24 cellular contexts compared by ENCODE assay signal in the genomic region with DNA sequence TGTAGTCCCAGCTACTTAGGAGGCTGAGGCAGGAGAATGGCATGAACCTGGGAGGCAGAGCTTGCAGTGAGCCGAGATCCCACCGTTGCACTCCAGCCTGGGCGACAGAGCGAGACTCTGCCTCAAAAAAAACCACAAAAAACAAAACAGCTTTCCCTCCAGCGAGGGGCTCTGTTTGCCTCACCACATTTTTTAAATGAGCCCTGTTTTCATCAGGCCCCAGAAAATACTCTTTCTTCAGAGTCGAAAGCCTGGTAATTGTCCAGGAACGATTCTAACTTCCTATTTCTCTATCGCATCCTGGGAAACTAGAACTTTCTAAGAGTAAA. TPM values are rescaled to one million over a fixed set of nuclear protein-coding genes. Genes with fewer than 3 reads are reported as not detected.
DNase-seq lines count a peak whose midpoint lies in the region; ATAC-seq and TF ChIP-seq lines count a peak whose summit lies in the region.
"Had no signal": no experiment of that assay in that cellular context is flagged by ENCODE, and none has a peak within 500 bp of the region (broad histone marks: within the 10 kb centered on the region; RNA-seq: fewer than 3 reads in every experiment).

No MANE protein-coding gene starts in this region.

- peaks cover 0 to 16% (median 11%) of the 10 kb centered on the region in 4 donors for H3K4me1 Mint-ChIP-seq in naive thymus-derived CD8-positive, alpha-beta T cell

- peaks cover 40% of the 10 kb centered on the region for H3K36me3 ChIP-seq in BLaER1
- peaks cover 38% of the 10 kb centered on the region for H3K36me3 ChIP-seq in OCI-LY1 (ENCODE audit: insufficient read depth, low read length)

- H3K9me3 ChIP-seq in BLaER1 (no peaks in the 10 kb centered on the region), OCI-LY1 (ENCODE audit: low read length) (no peaks in the 10 kb centered on the region)
- H3K9me3 ChIP-seq: BE2C, MG63, SJSA1 had no signal

- H3K4me1 ChIP-seq in BLaER1 = peaks cover 92% of the 10 kb centered on the region
- H3K4me1 ChIP-seq in OCI-LY1 (ENCODE audit: insufficient read depth, low read length, severe bottlenecking) = peaks cover 40% of the 10 kb centered on the region
- H3K4me1 ChIP-seq: BE2C, SJSA1 had no signal

- peak in 1 of 2 donors; percentile 27 for ATAC-seq in naive thymus-derived CD8-positive, alpha-beta T cell
- ATAC-seq in GM21526 (IDR thresholded peaks at IDR 0.05; ENCODE audit: low FRiP score, unreplicated experiment) = no peak
- ATAC-seq: T-cell had no signal

- H3K27me3 ChIP-seq in BLaER1 (no peaks in the 10 kb centered on the region), OCI-LY1 (ENCODE audit: insufficient read depth, low read length) (no peaks in the 10 kb centered on the region)
- H3K27me3 ChIP-seq: BE2C, MG63, SJSA1 had no signal

- no peaks in the 10 kb centered on the region for H3K9me2 ChIP-seq in OCI-LY1 (ENCODE audit: low read depth, low read length)

- TF ChIP-seq CTCF in OCI-LY1 (IDR thresholded peaks at IDR 0.05; ENCODE audit: low read length) = no peak

- H3K27ac Mint-ChIP-seq in naive thymus-derived CD8-positive, alpha-beta T cell = peak overlapping the region in 6 of 10 donors; percentile 27 to 76 (median 70)
- H3K27ac Mint-ChIP-seq: T-cell had no signal

- peak overlapping the region in 2 of 10 donors; percentile 19 to 47 for H3K4me3 Mint-ChIP-seq in naive thymus-derived CD8-positive, alpha-beta T cell
- H3K4me3 Mint-ChIP-seq: CD4-positive, CD25-positive, alpha-beta regulatory T cell; T-cell had no signal

- POLR2A ChIA-PET in naive thymus-derived CD8-positive, alpha-beta T cell (lab: Charles Lee) = no interaction called here

- H2AFZ ChIP-seq in OCI-LY1 (ENCODE audit: low read length) = no peak overlapping the region
- H2AFZ ChIP-seq: PC-9 had no signal

- peak overlapping the region; percentile 36; the same call in 1 of the 2 replicates for H3K9ac ChIP-seq in BLaER1
- no peak overlapping the region; the same call in 1 of the 2 replicates for H3K9ac ChIP-seq in OCI-LY1 (ENCODE audit: low read length)

- no peaks in the 10 kb centered on the region for H3F3A ChIP-seq in OCI-LY1 (ENCODE audit: insufficient read depth, low read length)

- DNase-seq in Jurkat, Clone E6-1 (ENCODE audit: low read depth, low spot score) = peak; percentile 78
- DNase-seq in naive thymus-derived CD8-positive, alpha-beta T cell = no peak
- no peak for DNase-seq in T1000 (lab: John Stamatoyannopoulos, UW)
- DNase-seq in stimulated activated naive CD4-positive, alpha-beta T cell treated with Interleukin-2 at 50 U/mL for 16 hours (lab: John Stamatoyannopoulos, UW) = no peak
- DNase-seq: 8988T; ACHN; BE2C; CD4-positive, CD25-positive, alpha-beta regulatory T cell; GF-D8; MG63; NCI-H2081 treated with DMSO at 0.1 percent for 48 hours; NCI-H2171 treated with DMSO at 0.1 percent for 48 hours; NCI-H524; NCI-H748 treated with DMSO at 0.1 percent for 48 hours; T-cell had no signal

- peak overlapping the region; percentile 78 for H3K4me2 ChIP-seq in BLaER1
- H3K4me2 ChIP-seq in OCI-LY1 (ENCODE audit: low read length) = peak overlapping the region; percentile 37; the same call in 1 of the 2 replicates
- H3K4me2 ChIP-seq: PC-9 had no signal

- H3K36me3 Mint-ChIP-seq in naive thymus-derived CD8-positive, alpha-beta T cell = peaks cover 0 to 53% (median 18%) of the 10 kb centered on the region in 3 donors

- H3K4me3 ChIP-seq in BLaER1 = no peak overlapping the region
- peak overlapping the region; percentile 42 for H3K4me3 ChIP-seq in Jurkat, Clone E6-1 (ENCODE audit: low read length)
- H3K4me3 ChIP-seq in OCI-LY1 (ENCODE audit: low read depth, low read length, poor library complexity, severe bottlenecking) = no peak overlapping the region
- H3K4me3 ChIP-seq: MG63, PC-9, SJSA1 had no signal

- H4K20me1 ChIP-seq in BLaER1 (peaks cover 63% of the 10 kb centered on the region), OCI-LY1 (ENCODE audit: insufficient read depth, low read length) (no peaks in the 10 kb centered on the region)

- H3K27me3 Mint-ChIP-seq in naive thymus-derived CD8-positive, alpha-beta T cell = no peaks in the 10 kb centered on the region
- H3K27me3 Mint-ChIP-seq: CD4-positive, CD25-positive, alpha-beta regulatory T cell; T-cell had no signal

- no peaks in the 10 kb centered on the region for H3K9me3 Mint-ChIP-seq in naive thymus-derived CD8-positive, alpha-beta T cell
- H3K9me3 Mint-ChIP-seq: CD4-positive, CD25-positive, alpha-beta regulatory T cell; T-cell had no signal

- H3K27ac ChIP-seq in BLaER1 (peak overlapping the region; percentile 42; the same call in 1 of the 2 replicates), OCI-LY1 (ENCODE audit: low read depth, low read length, poor library complexity, severe bottlenecking) (peak overlapping the region; percentile 54)
- H3K27ac ChIP-seq: PC-9, SJSA1 had no signal

- H3K79me2 ChIP-seq in OCI-LY1 (ENCODE audit: insufficient read depth, low read length) = no peaks in the 10 kb centered on the region

RNA-seq across cellular contexts. Expression of gene MTG2, which starts 12.2 kb away (rescaled TPM):
- polyA plus RNA-seq in Jurkat, Clone E6-1 (2012; ENCODE audit: insufficient read depth, insufficient read length) = 31.2 TPM
- total RNA-seq in naive thymus-derived CD8-positive, alpha-beta T cell = 10 to 100 TPM; 44.2 to 45.1 TPM
- 10 to 100 TPM; 21.8 to 28.5 (median 21.9) TPM for polyA plus RNA-seq in naive thymus-derived CD8-positive, alpha-beta T cell

RNA-seq across cellular contexts. Expression of gene HRH3, which starts 25.0 kb away (rescaled TPM):
- not detected for polyA plus RNA-seq in Jurkat, Clone E6-1 (2012; ENCODE audit: insufficient read depth, insufficient read length)
- not detected for total RNA-seq in naive thymus-derived CD8-positive, alpha-beta T cell
- polyA plus RNA-seq in naive thymus-derived CD8-positive, alpha-beta T cell = not detected
- total RNA-seq: CD4-positive, CD25-positive, alpha-beta regulatory T cell; HT-29; LHCN-M2; PC-9; Right ventricle myocardium superior; RPMI7951; SJSA1; T-cell had no signal
- polyA plus RNA-seq: CD4-positive, CD25-positive, alpha-beta regulatory T cell had no signal

RNA-seq across cellular contexts. Expression of gene OSBPL2, which starts 43.3 kb away (rescaled TPM):
- polyA plus RNA-seq in Jurkat, Clone E6-1 (2012; ENCODE audit: insufficient read depth, insufficient read length) = 18.9 TPM
- total RNA-seq in naive thymus-derived CD8-positive, alpha-beta T cell = 10 to 100 TPM; 65.8 to 74.5 TPM
- polyA plus RNA-seq in naive thymus-derived CD8-positive, alpha-beta T cell = 10 to 100 TPM; 15.4 to 22.1 (median 15.9) TPM

RNA-seq across cellular contexts. Expression of gene SS18L1, which starts 51.5 kb away (rescaled TPM):
- polyA plus RNA-seq in Jurkat, Clone E6-1 (2012; ENCODE audit: insufficient read depth, insufficient read length) = 17.1 TPM
- total RNA-seq in naive thymus-derived CD8-positive, alpha-beta T cell = 10 to 100 TPM; 23.0 to 23.6 TPM
- under 1 TPM; 0.39 to 0.58 (median 0.50) TPM for polyA plus RNA-seq in naive thymus-derived CD8-positive, alpha-beta T cell

RNA-seq across cellular contexts. Expression of gene PSMA7, which starts 51.8 kb away (rescaled TPM):
- 375 TPM for polyA plus RNA-seq in Jurkat, Clone E6-1 (2012; ENCODE audit: insufficient read depth, insufficient read length)
- 100 to 1,000 TPM; 178 to 185 TPM for total RNA-seq in naive thymus-derived CD8-positive, alpha-beta T cell
- polyA plus RNA-seq in naive thymus-derived CD8-positive, alpha-beta T cell = 100 to 1,000 TPM; 362 to 473 (median 419) TPM
